Comparison of ENCODE assay signal across 1 cellular context in genomic region chr13:94710881-94711560, GRCh38.
TF ChIP-seq lines count a peak whose summit lies in the region.

No MANE protein-coding gene starts in this region.

TF ChIP-seq in HEK293, 187 proteins besides CTCF, POLR2A, EP300 and RAD21 (continued from another document and continues in another):
- TF ChIP-seq, protein P1, sequence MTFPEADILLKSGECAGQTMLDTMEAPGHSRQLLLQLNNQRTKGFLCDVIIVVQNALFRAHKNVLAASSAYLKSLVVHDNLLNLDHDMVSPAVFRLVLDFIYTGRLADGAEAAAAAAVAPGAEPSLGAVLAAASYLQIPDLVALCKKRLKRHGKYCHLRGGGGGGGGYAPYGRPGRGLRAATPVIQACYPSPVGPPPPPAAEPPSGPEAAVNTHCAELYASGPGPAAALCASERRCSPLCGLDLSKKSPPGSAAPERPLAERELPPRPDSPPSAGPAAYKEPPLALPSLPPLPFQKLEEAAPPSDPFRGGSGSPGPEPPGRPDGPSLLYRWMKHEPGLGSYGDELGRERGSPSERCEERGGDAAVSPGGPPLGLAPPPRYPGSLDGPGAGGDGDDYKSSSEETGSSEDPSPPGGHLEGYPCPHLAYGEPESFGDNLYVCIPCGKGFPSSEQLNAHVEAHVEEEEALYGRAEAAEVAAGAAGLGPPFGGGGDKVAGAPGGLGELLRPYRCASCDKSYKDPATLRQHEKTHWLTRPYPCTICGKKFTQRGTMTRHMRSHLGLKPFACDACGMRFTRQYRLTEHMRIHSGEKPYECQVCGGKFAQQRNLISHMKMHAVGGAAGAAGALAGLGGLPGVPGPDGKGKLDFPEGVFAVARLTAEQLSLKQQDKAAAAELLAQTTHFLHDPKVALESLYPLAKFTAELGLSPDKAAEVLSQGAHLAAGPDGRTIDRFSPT (tag by site-specific recombination; IDR thresholded peaks at IDR 0.05), result 0 out of 2 replicates have a peak, but pooled peaks have one; percentile 13
- TF ChIP-seq PRDM6 (tag by site-specific recombination; IDR thresholded peaks at IDR 0.05) (no peak), SCRT2 (tag by site-specific recombination; IDR thresholded peaks at IDR 0.05) (peak; percentile 92), ZBTB20 (tag by site-specific recombination; IDR thresholded peaks at IDR 0.05) (peak; percentile 77), ZNF654 (tag by site-specific recombination; IDR thresholded peaks at IDR 0.05; ENCODE audit: low read depth) (no peak), ZNF624 (tag by site-specific recombination; IDR thresholded peaks at IDR 0.05) (no peak), ZNF324 (tag by site-specific recombination; IDR thresholded peaks at IDR 0.05) (no peak), ZNF202 (tag by site-specific recombination; IDR thresholded peaks at IDR 0.05; ENCODE audit: borderline replicate concordance) (peak; percentile 96), ZNF558 (tag by site-specific recombination; IDR thresholded peaks at IDR 0.05) (no peak), KLF7 (tag by site-specific recombination; IDR thresholded peaks at IDR 0.05; ENCODE audit: borderline replicate concordance) (no peak), ZNF341 (tag by site-specific recombination; IDR thresholded peaks at IDR 0.05; ENCODE audit: low read depth) (no peak), ZNF561 (tag by site-specific recombination; IDR thresholded peaks at IDR 0.05; ENCODE audit: borderline replicate concordance) (peak; percentile 68; the same call in 1 of the 2 replicates), ZNF830 (tag by site-specific recombination; IDR thresholded peaks at IDR 0.05; ENCODE audit: low read depth) (no peak), WT1 (tag by site-specific recombination; IDR thresholded peaks at IDR 0.05) (no peak), KLF8 (tag by site-specific recombination; IDR thresholded peaks at IDR 0.05) (no peak), ZNF26 (tag by site-specific recombination; IDR thresholded peaks at IDR 0.05) (no peak), ZNF660 (tag by site-specific recombination; IDR thresholded peaks at IDR 0.05) (peak; percentile 38; the same call in 1 of the 2 replicates), ATF2 (tag by site-specific recombination; IDR thresholded peaks at IDR 0.05; ENCODE audit: low read depth) (no peak), ZNF433 (tag by site-specific recombination; IDR thresholded peaks at IDR 0.05; ENCODE audit: low read depth) (no peak), ZNF121 (tag by site-specific recombination; IDR thresholded peaks at IDR 0.05) (no peak), ZNF2 (tag by site-specific recombination; IDR thresholded peaks at IDR 0.05) (peak; percentile 56; the same call in 1 of the 2 replicates), BCL11A (tag by site-specific recombination; IDR thresholded peaks at IDR 0.05; ENCODE audit: low read depth) (no peak), SETDB1 (IDR thresholded peaks at IDR 0.05; ENCODE audit: insufficient read length, low read length) (no peak), ZNF148 (tag by site-specific recombination; IDR thresholded peaks at IDR 0.05; ENCODE audit: borderline replicate concordance) (no peak), ZNF112 (tag by site-specific recombination; IDR thresholded peaks at IDR 0.05) (no peak), ZNF837 (tag by site-specific recombination; IDR thresholded peaks at IDR 0.05) (no peak), ZBTB8A (tag by site-specific recombination; IDR thresholded peaks at IDR 0.05) (peak; percentile 83), ZXDB (tag by site-specific recombination; IDR thresholded peaks at IDR 0.05) (no peak), GLIS2 (tag by site-specific recombination; IDR thresholded peaks at IDR 0.05) (peak; percentile 52), PATZ1 (tag by site-specific recombination; IDR thresholded peaks at IDR 0.05) (no peak; the same call in 1 of the 2 replicates), ZNF776 (tag by site-specific recombination; IDR thresholded peaks at IDR 0.05; ENCODE audit: borderline replicate concordance) (no peak), ZNF366 (tag by site-specific recombination; conservative IDR thresholded peaks at IDR 0.05) (no peak)
- TF ChIP-seq, protein P2, sequence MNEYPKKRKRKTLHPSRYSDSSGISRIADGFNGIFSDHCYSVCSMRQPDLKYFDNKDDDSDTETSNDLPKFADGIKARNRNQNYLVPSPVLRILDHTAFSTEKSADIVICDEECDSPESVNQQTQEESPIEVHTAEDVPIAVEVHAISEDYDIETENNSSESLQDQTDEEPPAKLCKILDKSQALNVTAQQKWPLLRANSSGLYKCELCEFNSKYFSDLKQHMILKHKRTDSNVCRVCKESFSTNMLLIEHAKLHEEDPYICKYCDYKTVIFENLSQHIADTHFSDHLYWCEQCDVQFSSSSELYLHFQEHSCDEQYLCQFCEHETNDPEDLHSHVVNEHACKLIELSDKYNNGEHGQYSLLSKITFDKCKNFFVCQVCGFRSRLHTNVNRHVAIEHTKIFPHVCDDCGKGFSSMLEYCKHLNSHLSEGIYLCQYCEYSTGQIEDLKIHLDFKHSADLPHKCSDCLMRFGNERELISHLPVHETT (tag by site-specific recombination; IDR thresholded peaks at IDR 0.05), result no peak
- TF ChIP-seq, protein P3, sequence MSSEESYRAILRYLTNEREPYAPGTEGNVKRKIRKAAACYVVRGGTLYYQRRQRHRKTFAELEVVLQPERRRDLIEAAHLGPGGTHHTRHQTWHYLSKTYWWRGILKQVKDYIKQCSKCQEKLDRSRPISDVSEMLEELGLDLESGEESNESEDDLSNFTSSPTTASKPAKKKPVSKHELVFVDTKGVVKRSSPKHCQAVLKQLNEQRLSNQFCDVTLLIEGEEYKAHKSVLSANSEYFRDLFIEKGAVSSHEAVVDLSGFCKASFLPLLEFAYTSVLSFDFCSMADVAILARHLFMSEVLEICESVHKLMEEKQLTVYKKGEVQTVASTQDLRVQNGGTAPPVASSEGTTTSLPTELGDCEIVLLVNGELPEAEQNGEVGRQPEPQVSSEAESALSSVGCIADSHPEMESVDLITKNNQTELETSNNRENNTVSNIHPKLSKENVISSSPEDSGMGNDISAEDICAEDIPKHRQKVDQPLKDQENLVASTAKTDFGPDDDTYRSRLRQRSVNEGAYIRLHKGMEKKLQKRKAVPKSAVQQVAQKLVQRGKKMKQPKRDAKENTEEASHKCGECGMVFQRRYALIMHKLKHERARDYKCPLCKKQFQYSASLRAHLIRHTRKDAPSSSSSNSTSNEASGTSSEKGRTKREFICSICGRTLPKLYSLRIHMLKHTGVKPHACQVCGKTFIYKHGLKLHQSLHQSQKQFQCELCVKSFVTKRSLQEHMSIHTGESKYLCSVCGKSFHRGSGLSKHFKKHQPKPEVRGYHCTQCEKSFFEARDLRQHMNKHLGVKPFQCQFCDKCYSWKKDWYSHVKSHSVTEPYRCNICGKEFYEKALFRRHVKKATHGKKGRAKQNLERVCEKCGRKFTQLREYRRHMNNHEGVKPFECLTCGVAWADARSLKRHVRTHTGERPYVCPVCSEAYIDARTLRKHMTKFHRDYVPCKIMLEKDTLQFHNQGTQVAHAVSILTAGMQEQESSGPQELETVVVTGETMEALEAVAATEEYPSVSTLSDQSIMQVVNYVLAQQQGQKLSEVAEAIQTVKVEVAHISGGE (tag by site-specific recombination; conservative IDR thresholded peaks at IDR 0.05; ENCODE audit: low read depth), result no peak
- TF ChIP-seq, protein P4, sequence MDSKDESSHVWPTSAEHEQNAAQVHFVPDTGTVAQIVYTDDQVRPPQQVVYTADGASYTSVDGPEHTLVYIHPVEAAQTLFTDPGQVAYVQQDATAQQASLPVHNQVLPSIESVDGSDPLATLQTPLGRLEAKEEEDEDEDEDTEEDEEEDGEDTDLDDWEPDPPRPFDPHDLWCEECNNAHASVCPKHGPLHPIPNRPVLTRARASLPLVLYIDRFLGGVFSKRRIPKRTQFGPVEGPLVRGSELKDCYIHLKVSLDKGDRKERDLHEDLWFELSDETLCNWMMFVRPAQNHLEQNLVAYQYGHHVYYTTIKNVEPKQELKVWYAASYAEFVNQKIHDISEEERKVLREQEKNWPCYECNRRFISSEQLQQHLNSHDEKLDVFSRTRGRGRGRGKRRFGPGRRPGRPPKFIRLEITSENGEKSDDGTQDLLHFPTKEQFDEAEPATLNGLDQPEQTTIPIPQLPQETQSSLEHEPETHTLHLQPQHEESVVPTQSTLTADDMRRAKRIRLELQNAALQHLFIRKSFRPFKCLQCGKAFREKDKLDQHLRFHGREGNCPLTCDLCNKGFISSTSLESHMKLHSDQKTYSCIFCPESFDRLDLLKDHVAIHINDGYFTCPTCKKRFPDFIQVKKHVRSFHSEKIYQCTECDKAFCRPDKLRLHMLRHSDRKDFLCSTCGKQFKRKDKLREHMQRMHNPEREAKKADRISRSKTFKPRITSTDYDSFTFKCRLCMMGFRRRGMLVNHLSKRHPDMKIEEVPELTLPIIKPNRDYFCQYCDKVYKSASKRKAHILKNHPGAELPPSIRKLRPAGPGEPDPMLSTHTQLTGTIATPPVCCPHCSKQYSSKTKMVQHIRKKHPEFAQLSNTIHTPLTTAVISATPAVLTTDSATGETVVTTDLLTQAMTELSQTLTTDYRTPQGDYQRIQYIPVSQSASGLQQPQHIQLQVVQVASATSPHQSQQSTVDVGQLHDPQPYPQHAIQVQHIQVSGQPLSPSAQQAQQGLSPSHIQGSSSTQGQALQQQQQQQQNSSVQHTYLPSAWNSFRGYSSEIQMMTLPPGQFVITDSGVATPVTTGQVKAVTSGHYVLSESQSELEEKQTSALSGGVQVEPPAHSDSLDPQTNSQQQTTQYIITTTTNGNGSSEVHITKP (tag by site-specific recombination; IDR thresholded peaks at IDR 0.05), result no peak
- TF ChIP-seq, protein P5, sequence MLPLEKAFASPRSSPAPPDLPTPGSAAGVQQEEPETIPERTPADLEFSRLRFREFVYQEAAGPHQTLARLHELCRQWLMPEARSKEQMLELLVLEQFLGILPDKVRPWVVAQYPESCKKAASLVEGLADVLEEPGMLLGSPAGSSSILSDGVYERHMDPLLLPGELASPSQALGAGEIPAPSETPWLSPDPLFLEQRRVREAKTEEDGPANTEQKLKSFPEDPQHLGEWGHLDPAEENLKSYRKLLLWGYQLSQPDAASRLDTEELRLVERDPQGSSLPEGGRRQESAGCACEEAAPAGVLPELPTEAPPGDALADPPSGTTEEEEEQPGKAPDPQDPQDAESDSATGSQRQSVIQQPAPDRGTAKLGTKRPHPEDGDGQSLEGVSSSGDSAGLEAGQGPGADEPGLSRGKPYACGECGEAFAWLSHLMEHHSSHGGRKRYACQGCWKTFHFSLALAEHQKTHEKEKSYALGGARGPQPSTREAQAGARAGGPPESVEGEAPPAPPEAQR (tag by site-specific recombination; IDR thresholded peaks at IDR 0.05), result no peak
